In genomic region chr6:37432590-37432915, GRCh38 we compare ENCODE assay signal across 8 cellular contexts. TPM values are rescaled to one million over a fixed set of nuclear protein-coding genes. Genes with fewer than 3 reads are reported as not detected.
DNase-seq lines count a peak whose midpoint lies in the region; ATAC-seq and TF ChIP-seq lines count a peak whose summit lies in the region.

No MANE protein-coding gene starts in this region.

- H3F3A ChIP-seq in PC-9 (ENCODE audit: insufficient read depth, low read depth): no peaks in the 10 kb centered on the region

- H3K4me3 ChIP-seq in PC-9: peak overlapping the region; percentile 87
- peak overlapping the region; percentile 88 to 94 for H3K4me3 ChIP-seq in esophagus (ENCODE audit: low read depth in 1 of 2, low read length in 2 of 2)

- peak overlapping the region; percentile 99 for H3K4me2 ChIP-seq in PC-9

- 9 to 10% methylated on average over 7 of the region's 7 CpGs for WGBS in esophagus, 2 donors

- H3K27me3 ChIP-seq in PC-9 (ENCODE audit: insufficient read depth, low read depth): no peaks in the 10 kb centered on the region
- no peaks in the 10 kb centered on the region for H3K27me3 ChIP-seq in esophagus (ENCODE audit: control insufficient read depth in 1 of 2, insufficient read depth in 2 of 2, low read length in 2 of 2)

- H3K27ac ChIP-seq in PC-9: no peak overlapping the region
- peak overlapping the region; percentile 71 to 89 for H3K27ac ChIP-seq in esophagus (ENCODE audit: low read depth in 2 of 2, low read length in 1 of 2)

- H4K20me1 ChIP-seq in PC-9 (ENCODE audit: insufficient read depth): no peaks in the 10 kb centered on the region

- BruUV-seq in PC-9 (replicated peaks; lab: Mats Ljungman, UMichigan): TSS peak; percentile 93

- peaks cover 21% of the 10 kb centered on the region for H3K79me2 ChIP-seq in PC-9 (ENCODE audit: low read depth)

- peak overlapping the region; percentile 87 for H3K4me3 Mint-ChIP-seq in osteocyte (ENCODE audit: unreplicated experiment)

- CTCF ChIA-PET in PC-9 (lab: Charles Lee): interaction anchor here (0.6 to 0.9 kb wide), 2 partner anchors 411 to 650 kb away, joined by 3 to 4 read pairs; no protein-coding TSS in a partner anchor

- TF ChIP-seq CTCF in PC-9 (conservative IDR thresholded peaks at IDR 0.05) (no peak), osteocyte (IDR thresholded peaks at IDR 0.05) (no peak)

- H2AFZ ChIP-seq in PC-9: peak overlapping the region; percentile 97

- intact Hi-C loops in PC-9 (cut with micrococcal nuclease; ENCODE audit: unreplicated experiment): no loop called here

- no peak for DNase-seq in PC-9
- DNase-seq in osteocyte (ENCODE audit: extremely low spot score, unreplicated experiment): no peak
- DNase-seq in A172 (ENCODE audit: low spot score): no peak
- DNase-seq in NOMO-1 (lab: John Stamatoyannopoulos, UW; ENCODE audit: unreplicated experiment in 2 of 2): no peak

- H3K9me3 ChIP-seq in PC-9 (ENCODE audit: insufficient read depth, low read depth): no peaks in the 10 kb centered on the region
- H3K9me3 ChIP-seq in esophagus (ENCODE audit: control insufficient read depth in 2 of 2, insufficient read depth in 1 of 2, low read depth in 1 of 2, low read length in 1 of 2): no peaks in the 10 kb centered on the region

- peak; percentile 11 for ATAC-seq in GM21515 (IDR thresholded peaks at IDR 0.05; ENCODE audit: unreplicated experiment)
- ATAC-seq in GM21360 (IDR thresholded peaks at IDR 0.05; ENCODE audit: unreplicated experiment): no peak
- no peak for ATAC-seq in HG03342 (IDR thresholded peaks at IDR 0.05; ENCODE audit: unreplicated experiment)

- peak overlapping the region; percentile 54 for H3K27ac Mint-ChIP-seq in osteocyte (ENCODE audit: unreplicated experiment)

- peaks cover 12% of the 10 kb centered on the region; the same call in 1 of the 2 replicates for H3K36me3 ChIP-seq in PC-9 (ENCODE audit: low read depth)
- H3K36me3 ChIP-seq in esophagus (ENCODE audit: control insufficient read depth in 2 of 2, insufficient read depth in 2 of 2, low read length in 1 of 2): peaks cover 2 to 11% of the 10 kb centered on the region in 2 donors

- POLR2A ChIA-PET in PC-9 (lab: Charles Lee; ENCODE audit: unreplicated experiment): interaction anchor here (0.7 to 0.8 kb wide), 2 partner anchors 41 to 1343 kb away, joined by 3 to 7 read pairs; no protein-coding TSS in a partner anchor

- peaks cover 14% of the 10 kb centered on the region for H3K4me1 ChIP-seq in PC-9 (replicated peaks; ENCODE audit: insufficient read depth)
- H3K4me1 ChIP-seq in esophagus (ENCODE audit: control insufficient read depth in 2 of 2, insufficient read depth in 2 of 2, low read length in 1 of 2): peaks cover 0 to 3% of the 10 kb centered on the region in 2 donors

- peaks cover 3% of the 10 kb centered on the region for H3K36me3 Mint-ChIP-seq in osteocyte (ENCODE audit: unreplicated experiment)

- peaks cover 15% of the 10 kb centered on the region for H3K27me3 Mint-ChIP-seq in osteocyte (ENCODE audit: unreplicated experiment)

- no peaks in the 10 kb centered on the region for H3K9me3 Mint-ChIP-seq in osteocyte (ENCODE audit: unreplicated experiment)

- no peaks in the 10 kb centered on the region for H3K9me2 ChIP-seq in PC-9 (ENCODE audit: insufficient read depth)

- H3K4me1 Mint-ChIP-seq in osteocyte (ENCODE audit: unreplicated experiment): peaks cover 23% of the 10 kb centered on the region

RNA-seq across cellular contexts. Expression of gene CMTR1, which starts 0.5 kb away (rescaled TPM):
- total RNA-seq in PC-9 (2021) (28.3 and 37.0 TPM in 2 replicates), osteocyte (44.5 and 45.4 TPM in 2 replicates)
- 10 to 100 TPM; 10.5 to 12.0 TPM for polyA plus RNA-seq in esophagus
- total RNA-seq in A172 (2014; rRNA removed; shearing (Covaris generic)): 24.1 and 26.3 TPM in 2 replicates
